ENCODE assay signal across 8 cellular contexts in genomic region chr3:129314757-129315385, GRCh38. TPM values are rescaled to one million over a fixed set of nuclear protein-coding genes. Genes with fewer than 3 reads are reported as not detected.
DNase-seq lines count a peak whose midpoint lies in the region; TF ChIP-seq lines count a peak whose summit lies in the region.

No MANE protein-coding gene starts in this region.

- peak overlapping the region; percentile 91 for H3K4me3 Mint-ChIP-seq in endothelial cell (ENCODE audit: unreplicated experiment)

- TF ChIP-seq CTCF in endothelial cell (IDR thresholded peaks at IDR 0.05; ENCODE audit: unreplicated experiment) = no peak

- no peaks in the 10 kb centered on the region for H3K9me3 Mint-ChIP-seq in endothelial cell (ENCODE audit: unreplicated experiment)

- peaks cover 20% of the 10 kb centered on the region for H3K27me3 Mint-ChIP-seq in endothelial cell (ENCODE audit: unreplicated experiment)

- peaks cover 5% of the 10 kb centered on the region for H3K4me1 Mint-ChIP-seq in endothelial cell (ENCODE audit: unreplicated experiment)

- DNase-seq in GM04503 (ENCODE audit: low read depth) (peak; percentile 32), HS-27A (ENCODE audit: low read depth) (peak; percentile 74), NCI-H748 (lab: John Stamatoyannopoulos, UW; ENCODE audit: unreplicated experiment) (peak; percentile 97), activated T-cell treated with anti-CD3 and anti-CD28 coated beads for 24 hours (ENCODE audit: low read depth) (peak; percentile 28), endothelial cell (ENCODE audit: low spot score) (peak; percentile 86), medulla oblongata (ENCODE audit: extremely low spot score) (peak; percentile 89), T-helper 9 cell (no peak)
- peak; percentile 11 for DNase-seq in stimulated activated CD8-positive, alpha-beta memory T cell treated with anti-CD3 and anti-CD28 coated beads, Interleukin-15, amount 100 ng/mL, for 1 hour (ENCODE audit: low read depth)

- H3K36me3 Mint-ChIP-seq in endothelial cell (ENCODE audit: low read depth, unreplicated experiment) = peaks cover 20% of the 10 kb centered on the region

- H3K27ac Mint-ChIP-seq in endothelial cell (ENCODE audit: unreplicated experiment) = peak overlapping the region; percentile 75

RNA-seq across cellular contexts. Expression of gene HMCES, which starts 36.2 kb away (rescaled TPM):
- total RNA-seq in endothelial cell (ENCODE audit: unreplicated experiment) = 36.4 TPM
